ENCODE assay signal across 8 cellular contexts in genomic region chr21:38958940-38959685, GRCh38.
DNase-seq lines count a peak whose midpoint lies in the region; ATAC-seq and TF ChIP-seq lines count a peak whose summit lies in the region.

No MANE protein-coding gene starts in this region.

- peaks cover 16% of the 10 kb centered on the region for H3K27me3 Mint-ChIP-seq in dendritic cell treated with granulocyte-macrophage colony-stimulating factor and Interleukin-4, amounts not matched to agents 40 ng/mL and 50 ng/mL, for 4 days
- peaks cover 10% of the 10 kb centered on the region for H3K27me3 Mint-ChIP-seq in nephron (ENCODE audit: low read depth)
- peaks cover 2% of the 10 kb centered on the region for H3K27me3 Mint-ChIP-seq in glutamatergic neuron (ENCODE audit: unreplicated experiment)

- peaks cover 55% of the 10 kb centered on the region for H3K4me1 Mint-ChIP-seq in dendritic cell treated with granulocyte-macrophage colony-stimulating factor and Interleukin-4, amounts not matched to agents 40 ng/mL and 50 ng/mL, for 4 days (ENCODE audit: low read depth)
- H3K4me1 Mint-ChIP-seq in nephron: peaks cover 39% of the 10 kb centered on the region
- H3K4me1 Mint-ChIP-seq in glutamatergic neuron (ENCODE audit: low read depth, unreplicated experiment): no peaks in the 10 kb centered on the region

- ATAC-seq in GM19395 (IDR thresholded peaks at IDR 0.05; ENCODE audit: unreplicated experiment) (no peak), GM21367 (IDR thresholded peaks at IDR 0.05; ENCODE audit: unreplicated experiment) (no peak)

- intact Hi-C loops in dendritic cell treated with granulocyte-macrophage colony-stimulating factor and Interleukin-4, amounts not matched to agents 40 ng/mL and 50 ng/mL, for 4 days (cut with micrococcal nuclease): no loop called here

- DNase-seq in COLO829 (ENCODE audit: low spot score) (peak; percentile 15), NCI-H226 (peak; percentile 55), glutamatergic neuron (no peak)
- DNase-seq in effector CD4-positive, alpha-beta T cell: no peak

- TF ChIP-seq CTCF in nephron (IDR thresholded peaks at IDR 0.05; ENCODE audit: unreplicated experiment in 3 of 3) (no peak), glutamatergic neuron (IDR thresholded peaks at IDR 0.05; ENCODE audit: partially characterized antibody, unreplicated experiment) (no peak)

- H3K9me3 Mint-ChIP-seq in dendritic cell treated with granulocyte-macrophage colony-stimulating factor and Interleukin-4, amounts not matched to agents 40 ng/mL and 50 ng/mL, for 4 days: no peaks in the 10 kb centered on the region
- H3K9me3 Mint-ChIP-seq in nephron: peaks cover 23% of the 10 kb centered on the region
- H3K9me3 Mint-ChIP-seq in glutamatergic neuron (ENCODE audit: unreplicated experiment): peaks cover 4% of the 10 kb centered on the region

- H3K27ac Mint-ChIP-seq in dendritic cell treated with granulocyte-macrophage colony-stimulating factor and Interleukin-4, amounts not matched to agents 40 ng/mL and 50 ng/mL, for 4 days: peak overlapping the region; percentile 51
- H3K27ac Mint-ChIP-seq in nephron (peak overlapping the region; percentile 96 to 99 (median 97)), glutamatergic neuron (ENCODE audit: unreplicated experiment) (no peak overlapping the region)

- H3K36me3 Mint-ChIP-seq in dendritic cell treated with granulocyte-macrophage colony-stimulating factor and Interleukin-4, amounts not matched to agents 40 ng/mL and 50 ng/mL, for 4 days (ENCODE audit: low read depth): no peaks in the 10 kb centered on the region
- H3K36me3 Mint-ChIP-seq in nephron (ENCODE audit: low read depth) (peaks cover 8% of the 10 kb centered on the region), glutamatergic neuron (ENCODE audit: unreplicated experiment) (peaks cover 16% of the 10 kb centered on the region)

- no peak overlapping the region for H3K4me3 Mint-ChIP-seq in dendritic cell treated with granulocyte-macrophage colony-stimulating factor and Interleukin-4, amounts not matched to agents 40 ng/mL and 50 ng/mL, for 4 days
- H3K4me3 Mint-ChIP-seq in nephron (peak overlapping the region in 1 of 3 experiments; percentile 4), glutamatergic neuron (ENCODE audit: unreplicated experiment) (no peak overlapping the region)

Comparison
In these comparisons a context has a peak if more than half of its experiments do, and no peak if none do; other contexts are left out.
1. DNase-seq: peak in COLO829 (single experiment) and NCI-H226 (single experiment); none in effector CD4-positive, alpha-beta T cell (single experiment) and glutamatergic neuron (single experiment).